Comparison of ENCODE assay signal across 24 cellular contexts in genomic region chr2:156309922-156310321, GRCh38.
"Had no signal": no experiment of that assay in that cellular context is flagged by ENCODE, and none has a peak within 500 bp of the region (broad histone marks: within the 10 kb centered on the region; RNA-seq: fewer than 3 reads in every experiment).

No MANE protein-coding gene starts in this region.

- H3K4me3 ChIP-seq: body of pancreas, dorsolateral prefrontal cortex, esophagus muscularis mucosa, gastroesophageal sphincter had no signal

- H3K4me3 Mint-ChIP-seq: activated CD4-positive, alpha-beta memory T cell treated with anti-CD3 and anti-CD28 coated beads, Interleukin-2, amount 10 ng/mL, durations not matched to agents 7 days and 5 days; activated CD4-positive, alpha-beta T cell treated with anti-CD3 and anti-CD28 coated beads, Interleukin-2, amount 10 ng/mL, durations not matched to agents 7 days and 5 days; activated naive CD8-positive, alpha-beta T cell; activated T-cell treated with anti-CD3 and anti-CD28 coated beads, Interleukin-2, amount 50 U/mL, for 4 hours; activated T-helper 17 cell treated with anti-CD3 and anti-CD28 coated beads, Interleukin-2, amount 50 U/mL, for 72 hours; effector memory CD8-positive, alpha-beta T cell had no signal

- H3K36me3 ChIP-seq: esophagus muscularis mucosa, gastroesophageal sphincter had no signal

- FAIRE-seq: colon had no signal

- H3K27ac ChIP-seq: body of pancreas, dorsolateral prefrontal cortex, esophagus muscularis mucosa, gastroesophageal sphincter had no signal

- DNase-seq: activated CD4-positive, alpha-beta memory T cell treated with anti-CD3 and anti-CD28 coated beads, Interleukin-2, amount 10 ng/mL, durations not matched to agents 7 days and 5 days; activated CD4-positive, alpha-beta T cell treated with anti-CD3 and anti-CD28 coated beads for 1 hour; activated CD4-positive, alpha-beta T cell treated with anti-CD3 and anti-CD28 coated beads for 4 hours; activated CD4-positive, alpha-beta T cell treated with anti-CD3 and anti-CD28 coated beads, Interleukin-2, amount 10 ng/mL, durations not matched to agents 7 days and 5 days; activated CD4-positive, alpha-beta T cell treated with anti-CD3 and anti-CD28 coated beads, Interleukin-2, amount 50 U/mL, for 4 hours; activated effector memory CD4-positive, alpha-beta T cell treated with Interleukin-2 at 50 U/mL for 16 hours; activated gamma-delta T cell treated with Interleukin-2 at 50 U/mL for 16 hours; activated naive CD4-positive, alpha-beta T cell treated with anti-CD3 and anti-CD28 coated beads, Interleukin-2, amount 50 U/mL, for 16 hours; activated naive CD4-positive, alpha-beta T cell treated with Interleukin-2 at 50 U/mL for 16 hours; activated T-cell treated with anti-CD3 and anti-CD28 coated beads, Interleukin-2, amount 50 U/mL, for 4 hours; amniotic stem cell; anterior cingulate cortex; body of pancreas; caudate nucleus; dorsolateral prefrontal cortex; effector memory CD8-positive, alpha-beta T cell; erythroblast; foreskin melanocyte; T-helper 2 cell had no signal

- H3K27me3 ChIP-seq: body of pancreas, esophagus muscularis mucosa, gastroesophageal sphincter had no signal

- H3K27ac Mint-ChIP-seq: activated CD4-positive, alpha-beta memory T cell treated with anti-CD3 and anti-CD28 coated beads, Interleukin-2, amount 10 ng/mL, durations not matched to agents 7 days and 5 days; activated CD4-positive, alpha-beta T cell treated with anti-CD3 and anti-CD28 coated beads, Interleukin-2, amount 10 ng/mL, durations not matched to agents 7 days and 5 days; activated naive CD8-positive, alpha-beta T cell; activated T-helper 17 cell treated with anti-CD3 and anti-CD28 coated beads, Interleukin-2, amount 50 U/mL, for 72 hours; effector memory CD8-positive, alpha-beta T cell had no signal

- H3K4me1 Mint-ChIP-seq: activated CD4-positive, alpha-beta T cell treated with anti-CD3 and anti-CD28 coated beads, Interleukin-2, amount 10 ng/mL, durations not matched to agents 7 days and 5 days; activated T-helper 17 cell treated with anti-CD3 and anti-CD28 coated beads, Interleukin-2, amount 50 U/mL, for 72 hours had no signal

- ATAC-seq: body of pancreas; effector memory CD8-positive, alpha-beta T cell; gastroesophageal sphincter had no signal

- H3K36me3 Mint-ChIP-seq: activated naive CD8-positive, alpha-beta T cell had no signal

- H3K9me3 ChIP-seq: body of pancreas, esophagus muscularis mucosa, gastroesophageal sphincter had no signal

- H3K9me3 Mint-ChIP-seq: activated CD4-positive, alpha-beta memory T cell treated with anti-CD3 and anti-CD28 coated beads, Interleukin-2, amount 10 ng/mL, durations not matched to agents 7 days and 5 days; activated CD4-positive, alpha-beta T cell treated with anti-CD3 and anti-CD28 coated beads, Interleukin-2, amount 10 ng/mL, durations not matched to agents 7 days and 5 days; activated T-cell treated with anti-CD3 and anti-CD28 coated beads, Interleukin-2, amount 50 U/mL, for 4 hours; activated T-helper 17 cell treated with anti-CD3 and anti-CD28 coated beads, Interleukin-2, amount 50 U/mL, for 72 hours; effector memory CD8-positive, alpha-beta T cell had no signal

- H3K4me1 ChIP-seq: body of pancreas, esophagus muscularis mucosa, gastroesophageal sphincter had no signal
